18 cellular contexts compared by ENCODE assay signal in the genomic region with DNA sequence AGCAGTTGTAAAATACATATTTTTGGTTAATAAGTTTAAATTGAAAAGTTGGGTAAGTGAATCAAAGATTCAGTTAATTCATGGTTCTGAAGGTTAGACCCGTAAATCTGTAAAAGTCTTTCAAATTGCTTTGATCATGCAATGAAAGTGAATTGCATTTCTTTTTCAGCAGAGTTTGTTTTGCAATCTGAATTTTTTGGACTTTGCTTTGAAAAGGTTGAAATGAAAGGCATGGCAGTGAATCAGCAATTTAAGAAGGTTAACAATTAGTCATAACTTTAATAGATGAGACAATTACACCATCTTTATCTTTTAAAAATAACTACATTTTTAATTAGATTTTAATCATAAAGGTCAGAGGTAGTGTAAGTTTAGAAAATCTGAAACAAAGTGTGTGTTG.
A peak's percentile ranks its signal among the peaks of the same experiment; 100 is the strongest.
DNase-seq lines count a peak whose midpoint lies in the region; ATAC-seq, FAIRE-seq and TF ChIP-seq lines count a peak whose summit lies in the region.
"Had no signal": no experiment of that assay in that cellular context is flagged by ENCODE, and none has a peak within 500 bp of the region (broad histone marks: within the 10 kb centered on the region; RNA-seq: fewer than 3 reads in every experiment).

No MANE protein-coding gene starts in this region.

- TF ChIP-seq CTCF in bronchial epithelial cell (IDR thresholded peaks at IDR 0.05; ENCODE audit: insufficient read depth, low read length, severe bottlenecking) (no peak), fibroblast of villous mesenchyme (IDR thresholded peaks at IDR 0.05; ENCODE audit: insufficient read depth, low read depth, low read length) (no peak), transverse colon (IDR thresholded peaks at IDR 0.05) (no peak)

- H2AFZ ChIP-seq in ACC112 (ENCODE audit: low read length, unreplicated experiment), result no peak overlapping the region

- no peak for TF ChIP-seq POLR2A in transverse colon (IDR thresholded peaks at IDR 0.05)

- no peaks in the 10 kb centered on the region for H3K36me3 ChIP-seq in ACC112 (ENCODE audit: insufficient read depth, low read length)
- no peaks in the 10 kb centered on the region for H3K36me3 ChIP-seq in bronchial epithelial cell (ENCODE audit: control insufficient read depth, insufficient read depth, low read length)
- no peaks in the 10 kb centered on the region for H3K36me3 ChIP-seq in transverse colon

- no peaks in the 10 kb centered on the region for H3K27me3 ChIP-seq in ACC112 (ENCODE audit: insufficient read depth, low read length)
- no peaks in the 10 kb centered on the region for H3K27me3 ChIP-seq in bronchial epithelial cell (ENCODE audit: control insufficient read depth, insufficient read depth, low read length)
- H3K27me3 ChIP-seq in transverse colon, result no peaks in the 10 kb centered on the region

- no peak overlapping the region for H3K4me3 ChIP-seq in ACC112 (ENCODE audit: low read depth, low read length)
- no peak overlapping the region for H3K4me3 ChIP-seq in bronchial epithelial cell (ENCODE audit: low read depth, low read length)
- H3K4me3 ChIP-seq in fibroblast of villous mesenchyme (ENCODE audit: low read depth, low read length), result no peak overlapping the region
- H3K4me3 ChIP-seq in transverse colon, result no peak overlapping the region
- H3K4me3 ChIP-seq: SK-N-MC had no signal

- no peak for TF ChIP-seq EP300 in transverse colon (IDR thresholded peaks at IDR 0.05; ENCODE audit: low read depth)

- H3K27ac ChIP-seq in ACC112 (ENCODE audit: low read depth, low read length) (peak overlapping the region; percentile 94; the same call in 1 of the 2 replicates), transverse colon (no peak overlapping the region)
- H3K27ac ChIP-seq: SK-N-MC had no signal

- 60 to 65% methylated on average over 1 of the region's 1 CpG for WGBS in transverse colon (ENCODE audit: low coverage in 1 of 2), 2 donors

- H3K79me2 ChIP-seq in ACC112 (ENCODE audit: control insufficient read depth, insufficient read depth, low read length, unreplicated experiment), result no peaks in the 10 kb centered on the region

- intact Hi-C loops in transverse colon (cut with DNase I; ENCODE audit: low total_unique reads), result no loop called here

- no peak for FAIRE-seq in bronchial epithelial cell (lab: Jason Lieb, UNC)
- FAIRE-seq: H1 had no signal

- DNase-seq in HCEC 1CT (peak; percentile 55), bronchial epithelial cell (ENCODE audit: low read depth) (peak; percentile 68), fibroblast of villous mesenchyme (ENCODE audit: low read depth) (peak; percentile 43), SKM-1 (lab: John Stamatoyannopoulos, UW; ENCODE audit: unreplicated experiment) (no peak), transverse colon (no peak)
- no peak for DNase-seq in activated CD4-positive, alpha-beta T cell treated with anti-CD3 and anti-CD28 coated beads for 4 hours
- DNase-seq: CD4-positive, alpha-beta memory T cell; DMS79; GF-D8; NCI-H1436; NCI-H2081; NCI-H2227 treated with DMSO at 0.1 percent for 48 hours; NCI-H526 treated with DMSO at 0.1 percent for 48 hours had no signal

- ATAC-seq in GM19463 (IDR thresholded peaks at IDR 0.05; ENCODE audit: unreplicated experiment), result no peak
- ATAC-seq: Right ventricle myocardium inferior had no signal

- in situ Hi-C loops in transverse colon (cut with MboI; ENCODE audit: low pct_ligation_motif_present in 1 of 4, low pct_unique_long_range_greater_than_20kb in 1 of 4, low sequenced_read_pairs in 3 of 4), result no loop called here

- H3K4me1 ChIP-seq in ACC112 (ENCODE audit: control insufficient read depth, insufficient read depth, low read length, unreplicated experiment) (peaks cover 38% of the 10 kb centered on the region), transverse colon (no peaks in the 10 kb centered on the region)

- H3K9me3 ChIP-seq in transverse colon, result no peaks in the 10 kb centered on the region

Comparison
In these comparisons a context has a peak if more than half of its experiments do, and no peak if none do; other contexts are left out.
1. DNase-seq: peak in HCEC 1CT (single experiment), bronchial epithelial cell (single experiment) and fibroblast of villous mesenchyme (single experiment); none in activated CD4-positive, alpha-beta T cell treated with anti-CD3 and anti-CD28 coated beads for 4 hours (0 of 2), SKM-1 (single experiment) and transverse colon (single experiment).